In genomic region chr1:97623220-97623619, GRCh38 we compare ENCODE assay signal across 21 cellular contexts.
"Had no signal": no experiment of that assay in that cellular context is flagged by ENCODE, and none has a peak within 500 bp of the region (broad histone marks: within the 10 kb centered on the region; RNA-seq: fewer than 3 reads in every experiment).

No MANE protein-coding gene starts in this region.

- H3K27ac Mint-ChIP-seq: activated naive CD4-positive, alpha-beta T cell treated with anti-CD3 and anti-CD28 coated beads, Interleukin-2, amount 10 ng/mL, durations not matched to agents 7 days and 5 days; activated naive CD8-positive, alpha-beta T cell treated with anti-CD3 and anti-CD28 coated beads, Interleukin-2, amount 50 U/mL, for 24 hours; brain; memory B cell; neural progenitor cell; stimulated activated memory B cell treated with anti-CD40 and anti-IgM and Interleukin-4, amounts not matched to agents 10 μg/mL and 1 μg/mL and 100 μg/mL, for 72 hours had no signal

- H3K4me2 ChIP-seq: neural progenitor cell, smooth muscle cell had no signal

- H3K27ac ChIP-seq: colonic mucosa, neural progenitor cell, right lobe of liver, thoracic aorta had no signal

- H3K4me1 ChIP-seq: colonic mucosa, neural progenitor cell, prostate gland, right lobe of liver had no signal

- H3K4me3 ChIP-seq: colonic mucosa, neural progenitor cell, prostate gland, right lobe of liver, smooth muscle cell, thoracic aorta had no signal

- H3K36me3 Mint-ChIP-seq: brain; memory B cell; neural progenitor cell; stimulated activated memory B cell treated with anti-CD40 and anti-IgM and Interleukin-4, amounts not matched to agents 10 μg/mL and 1 μg/mL and 100 μg/mL, for 72 hours had no signal

- H3K9ac ChIP-seq: neural progenitor cell had no signal

- H3K27me3 ChIP-seq: colonic mucosa, neural progenitor cell, right lobe of liver had no signal

- H2AFZ ChIP-seq: neural progenitor cell had no signal

- H3K4me3 Mint-ChIP-seq: activated naive CD4-positive, alpha-beta T cell treated with anti-CD3 and anti-CD28 coated beads, Interleukin-2, amount 10 ng/mL, durations not matched to agents 7 days and 5 days; activated naive CD8-positive, alpha-beta T cell treated with anti-CD3 and anti-CD28 coated beads, Interleukin-2, amount 50 U/mL, for 24 hours; brain; central memory CD8-positive, alpha-beta T cell; memory B cell; naive B cell; neural progenitor cell; stimulated activated memory B cell treated with anti-CD40 and anti-IgM and Interleukin-4, amounts not matched to agents 10 μg/mL and 1 μg/mL and 100 μg/mL, for 72 hours had no signal

- DNase-seq: activated CD4-positive, alpha-beta T cell treated with anti-CD3 and anti-CD28 coated beads for 1 hour; activated CD8-positive, alpha-beta memory T cell treated with anti-CD3 and anti-CD28 coated beads for 24 hours; activated CD8-positive, alpha-beta memory T cell treated with anti-CD3 and anti-CD28 coated beads, Interleukin-2, amount 50 U/mL, for 48 hours; activated effector memory CD4-positive, alpha-beta T cell treated with Interleukin-2 at 50 U/mL for 16 hours; activated naive CD4-positive, alpha-beta T cell treated with anti-CD3 and anti-CD28 coated beads, Interleukin-2, amount 10 ng/mL, durations not matched to agents 7 days and 5 days; activated naive CD8-positive, alpha-beta T cell treated with anti-CD3 and anti-CD28 coated beads, Interleukin-2, amount 50 U/mL, for 24 hours; activated T-cell treated with anti-CD3 and anti-CD28 coated beads, Interleukin-2, amount 50 U/mL, for 48 hours; anterior cingulate cortex; colonic mucosa; naive B cell; right lobe of liver; stimulated activated CD4-positive, alpha-beta T cell treated with anti-CD3 and anti-CD28 coated beads, Interleukin-4, amount 100 ng/mL, for 4 hours; T1000 had no signal

- H3K9me3 ChIP-seq: colonic mucosa, prostate gland, right lobe of liver, thoracic aorta had no signal

- H3K9me3 Mint-ChIP-seq: activated naive CD4-positive, alpha-beta T cell treated with anti-CD3 and anti-CD28 coated beads, Interleukin-2, amount 10 ng/mL, durations not matched to agents 7 days and 5 days; activated naive CD8-positive, alpha-beta T cell treated with anti-CD3 and anti-CD28 coated beads, Interleukin-2, amount 50 U/mL, for 24 hours; central memory CD8-positive, alpha-beta T cell; neural progenitor cell had no signal

- H3K4me1 Mint-ChIP-seq: activated naive CD4-positive, alpha-beta T cell treated with anti-CD3 and anti-CD28 coated beads, Interleukin-2, amount 10 ng/mL, durations not matched to agents 7 days and 5 days; activated naive CD8-positive, alpha-beta T cell treated with anti-CD3 and anti-CD28 coated beads, Interleukin-2, amount 50 U/mL, for 24 hours; brain; memory B cell; naive B cell; neural progenitor cell; stimulated activated memory B cell treated with anti-CD40 and anti-IgM and Interleukin-4, amounts not matched to agents 10 μg/mL and 1 μg/mL and 100 μg/mL, for 72 hours had no signal

- ATAC-seq: activated naive CD8-positive, alpha-beta T cell treated with anti-CD3 and anti-CD28 coated beads, Interleukin-2, amount 50 U/mL, for 24 hours; stimulated activated memory B cell treated with anti-CD40 and anti-IgM and Interleukin-4, amounts not matched to agents 10 μg/mL and 1 μg/mL and 100 μg/mL, for 72 hours had no signal

- H3K36me3 ChIP-seq: colonic mucosa, neural progenitor cell, prostate gland, right lobe of liver, thoracic aorta had no signal

- H3K27me3 Mint-ChIP-seq: activated naive CD4-positive, alpha-beta T cell treated with anti-CD3 and anti-CD28 coated beads, Interleukin-2, amount 10 ng/mL, durations not matched to agents 7 days and 5 days; activated naive CD8-positive, alpha-beta T cell treated with anti-CD3 and anti-CD28 coated beads, Interleukin-2, amount 50 U/mL, for 24 hours; brain; central memory CD8-positive, alpha-beta T cell; memory B cell; naive B cell; stimulated activated memory B cell treated with anti-CD40 and anti-IgM and Interleukin-4, amounts not matched to agents 10 μg/mL and 1 μg/mL and 100 μg/mL, for 72 hours had no signal
